10 cellular contexts compared by ENCODE assay signal in genomic region chr14:104291123-104292000, GRCh38.
DNase-seq lines count a peak whose midpoint lies in the region; ATAC-seq and TF ChIP-seq lines count a peak whose summit lies in the region.
"Had no signal": no experiment of that assay in that cellular context is flagged by ENCODE, and none has a peak within 500 bp of the region (broad histone marks: within the 10 kb centered on the region; RNA-seq: fewer than 3 reads in every experiment).

No MANE protein-coding gene starts in this region.

- POLR2A ChIA-PET in HEK293 (lab: Yijun Ruan, JAX): no interaction called here
- POLR2A ChIA-PET in MCF 10A (lab: Yijun Ruan, JAX): no interaction called here

- no peaks in the 10 kb centered on the region for H3K4me1 Mint-ChIP-seq in MCF 10A (ENCODE audit: insufficient read depth, unreplicated experiment)

- peak; percentile 84 for DNase-seq in NCI-H69 (lab: John Stamatoyannopoulos, UW)
- peak; percentile 12 for DNase-seq in left ventricle myocardium inferior
- DNase-seq in neuronal stem cell (ENCODE audit: low spot score): peak; percentile 24
- no peak for DNase-seq in testis
- no peak for DNase-seq in MCF 10A (ENCODE audit: unreplicated experiment)
- DNase-seq: NCI-H524 had no signal

- no peaks in the 10 kb centered on the region for H3K79me1 ChIP-seq in neuronal stem cell (ENCODE audit: low read depth, low read length)

- intact Hi-C loops in left ventricle myocardium inferior (cut with micrococcal nuclease) (no loop called here), testis (cut with DNase I; ENCODE audit: low total_unique reads) (no loop called here), MCF 10A (cut with micrococcal nuclease) (no loop called here)

- CTCF ChIA-PET in HEK293 (lab: Yijun Ruan, JAX): interaction anchor here (1.2 kb wide), 1 partner anchor 50 kb away, joined by 3 read pairs; no protein-coding TSS in a partner anchor
- CTCF ChIA-PET in MCF 10A (lab: Yijun Ruan, JAX): no interaction called here

- H3K27me3 ChIP-seq in left ventricle myocardium inferior (ENCODE audit: low read depth) (peaks cover 52% of the 10 kb centered on the region), neuronal stem cell (ENCODE audit: control insufficient read depth in 3 of 3, insufficient read depth in 3 of 3, low read depth in 1 of 3, low read length in 3 of 3) (peaks cover 0 to 12% (median 0%) of the 10 kb centered on the region in 3 experiments), testis (no peaks in the 10 kb centered on the region)

- no peak for ATAC-seq in GM21529 (IDR thresholded peaks at IDR 0.05; ENCODE audit: unreplicated experiment)
- ATAC-seq in esophagus mucosa: no peak

- no peak overlapping the region for H3K27ac ChIP-seq in HEK293 (ENCODE audit: extremely low read depth, low read depth, low read length)
- no peak overlapping the region for H3K27ac ChIP-seq in left ventricle myocardium inferior (replicated peaks)
- H3K27ac ChIP-seq in neuronal stem cell (replicated peaks; ENCODE audit: low read length): no peak overlapping the region
- H3K27ac ChIP-seq in testis: no peak overlapping the region

- WGBS in neuronal stem cell (ENCODE audit: extremely low coverage in 2 of 2, insufficient read length in 2 of 2, insufficient replicate concordance in 1 of 2), 2 donors: no CpG with 5 or more reads among the region's 25 CpGs
- WGBS in testis, 2 donors: 69% methylated on average over 14 to 25 of the region's 25 CpGs

- no peak overlapping the region for H4K91ac ChIP-seq in neuronal stem cell (ENCODE audit: low read depth, low read length, poor library complexity)

- BruUV-seq in MCF 10A (replicated peaks; lab: Mats Ljungman, UMichigan): no TSS peak

- H3K4me3 Mint-ChIP-seq in MCF 10A (ENCODE audit: unreplicated experiment): no peak overlapping the region

- H3K36me3 Mint-ChIP-seq in MCF 10A (ENCODE audit: insufficient read depth, unreplicated experiment): no peaks in the 10 kb centered on the region

- no peak overlapping the region for H2BK120ac ChIP-seq in neuronal stem cell (ENCODE audit: low read depth, low read length)

- no peak for TF ChIP-seq POLR2A in testis (IDR thresholded peaks at IDR 0.05)

- peaks cover under 1% of the 10 kb centered on the region for H3K27me3 Mint-ChIP-seq in MCF 10A (ENCODE audit: insufficient read depth, unreplicated experiment)

- H3K4me1 ChIP-seq in HEK293 (ENCODE audit: control insufficient read depth, insufficient read depth, low read length) (no peaks in the 10 kb centered on the region), left ventricle myocardium inferior (no peaks in the 10 kb centered on the region), neuronal stem cell (ENCODE audit: control insufficient read depth in 2 of 2, insufficient read depth in 1 of 2, low read depth in 1 of 2, low read length in 2 of 2) (peaks cover 11 to 19% of the 10 kb centered on the region in 2 donors), testis (peaks cover 2% of the 10 kb centered on the region)

- H3K9me3 Mint-ChIP-seq in MCF 10A (ENCODE audit: unreplicated experiment): peaks cover 13% of the 10 kb centered on the region

- no peak overlapping the region for H3K4ac ChIP-seq in neuronal stem cell (ENCODE audit: low read length)

- no peak overlapping the region for H3K27ac Mint-ChIP-seq in MCF 10A (ENCODE audit: low read depth, unreplicated experiment)

- peak overlapping the region; percentile 100 for H2AFZ ChIP-seq in neuronal stem cell (ENCODE audit: low read length)

- peak overlapping the region; percentile 97 for H2BK12ac ChIP-seq in neuronal stem cell (ENCODE audit: low read length)

- H2AK5ac ChIP-seq in neuronal stem cell (ENCODE audit: low read depth, low read length): peak overlapping the region; percentile 90

- H3K23ac ChIP-seq in neuronal stem cell (ENCODE audit: low read depth, low read length, poor library complexity): peak overlapping the region; percentile 14

- peak overlapping the region; percentile 94 for H3K14ac ChIP-seq in neuronal stem cell (ENCODE audit: low read length)

- H2BK5ac ChIP-seq in neuronal stem cell (ENCODE audit: low read length): no peak overlapping the region

- H3K4me3 ChIP-seq in HEK293 (ENCODE audit: low read depth, low read length) (no peak overlapping the region), left ventricle myocardium inferior (no peak overlapping the region), neuronal stem cell (ENCODE audit: low read length in 2 of 2) (peak overlapping the region in 1 of 2 donors; percentile 41), testis (no peak overlapping the region)
- H3K4me3 ChIP-seq: lung had no signal

- no peaks in the 10 kb centered on the region for H3K36me3 ChIP-seq in HEK293 (ENCODE audit: control insufficient read depth in 2 of 2, insufficient read depth in 1 of 2, low read length in 2 of 2)
- H3K36me3 ChIP-seq in left ventricle myocardium inferior: no peaks in the 10 kb centered on the region
- H3K36me3 ChIP-seq in neuronal stem cell (replicated peaks in 1 of 2; ENCODE audit: control insufficient read depth in 2 of 2, insufficient read depth in 2 of 2, low read length in 2 of 2): no peaks in the 10 kb centered on the region
- H3K36me3 ChIP-seq in testis (ENCODE audit: low read depth, missing control alignments): no peaks in the 10 kb centered on the region

- TF ChIP-seq CTCF in HEK293 (tag by site-specific recombination; IDR thresholded peaks at IDR 0.05) (no peak), left ventricle myocardium inferior (IDR thresholded peaks at IDR 0.05; ENCODE audit: borderline replicate concordance) (no peak), testis (IDR thresholded peaks at IDR 0.05) (no peak), MCF 10A (IDR thresholded peaks at IDR 0.05; ENCODE audit: unreplicated experiment) (no peak)

- H4K8ac ChIP-seq in neuronal stem cell (ENCODE audit: low read depth, low read length): peak overlapping the region; percentile 54

- no peak overlapping the region for H3K4me2 ChIP-seq in neuronal stem cell (ENCODE audit: insufficient read depth, low read length, poor library complexity, severe bottlenecking)

- H3K18ac ChIP-seq in neuronal stem cell (ENCODE audit: low read length): peak overlapping the region; percentile 94

- H2BK15ac ChIP-seq in neuronal stem cell (ENCODE audit: low read length): peak overlapping the region; percentile 60

- no peaks in the 10 kb centered on the region for H3K9me3 ChIP-seq in HEK293 (ENCODE audit: control insufficient read depth, insufficient read depth, low read depth, low read length)
- no peaks in the 10 kb centered on the region for H3K9me3 ChIP-seq in left ventricle myocardium inferior (replicated peaks)
- no peaks in the 10 kb centered on the region for H3K9me3 ChIP-seq in neuronal stem cell (replicated peaks in 1 of 2; ENCODE audit: control insufficient read depth in 2 of 2, insufficient read depth in 1 of 2, low read depth in 1 of 2, low read length in 2 of 2)
- H3K9me3 ChIP-seq in testis: no peaks in the 10 kb centered on the region

- peak overlapping the region; percentile 54 for H3K9ac ChIP-seq in neuronal stem cell (ENCODE audit: low read depth, low read length, poor library complexity)

TF ChIP-seq in HEK293, 187 proteins besides CTCF, POLR2A, EP300 and RAD21:
- TF ChIP-seq TCF7L2 (IDR thresholded peaks at IDR 0.05; ENCODE audit: borderline replicate concordance, low read depth, low read length) (no peak), GLIS2 (tag by site-specific recombination; IDR thresholded peaks at IDR 0.05) (peak; percentile 13; the same call in 1 of the 2 replicates)
TF ChIP-seq in HEK293: peak in this region for 1.

Comparison
In these comparisons a context has a peak if more than half of its experiments do, and no peak if none do; other contexts are left out.
1. DNase-seq: peak in NCI-H69 (single experiment), left ventricle myocardium inferior (single experiment) and neuronal stem cell (single experiment); none in testis (single experiment) and MCF 10A (single experiment).